1 cellular context compared by ENCODE assay signal in genomic region chr12:53378705-53379388, GRCh38.
TF ChIP-seq lines count a peak whose summit lies in the region.

No MANE protein-coding gene starts in this region.

TF ChIP-seq in K562, 482 proteins besides CTCF, POLR2A, EP300 and RAD21 (continued from another document and continues in another):
- TF ChIP-seq, protein P1, sequence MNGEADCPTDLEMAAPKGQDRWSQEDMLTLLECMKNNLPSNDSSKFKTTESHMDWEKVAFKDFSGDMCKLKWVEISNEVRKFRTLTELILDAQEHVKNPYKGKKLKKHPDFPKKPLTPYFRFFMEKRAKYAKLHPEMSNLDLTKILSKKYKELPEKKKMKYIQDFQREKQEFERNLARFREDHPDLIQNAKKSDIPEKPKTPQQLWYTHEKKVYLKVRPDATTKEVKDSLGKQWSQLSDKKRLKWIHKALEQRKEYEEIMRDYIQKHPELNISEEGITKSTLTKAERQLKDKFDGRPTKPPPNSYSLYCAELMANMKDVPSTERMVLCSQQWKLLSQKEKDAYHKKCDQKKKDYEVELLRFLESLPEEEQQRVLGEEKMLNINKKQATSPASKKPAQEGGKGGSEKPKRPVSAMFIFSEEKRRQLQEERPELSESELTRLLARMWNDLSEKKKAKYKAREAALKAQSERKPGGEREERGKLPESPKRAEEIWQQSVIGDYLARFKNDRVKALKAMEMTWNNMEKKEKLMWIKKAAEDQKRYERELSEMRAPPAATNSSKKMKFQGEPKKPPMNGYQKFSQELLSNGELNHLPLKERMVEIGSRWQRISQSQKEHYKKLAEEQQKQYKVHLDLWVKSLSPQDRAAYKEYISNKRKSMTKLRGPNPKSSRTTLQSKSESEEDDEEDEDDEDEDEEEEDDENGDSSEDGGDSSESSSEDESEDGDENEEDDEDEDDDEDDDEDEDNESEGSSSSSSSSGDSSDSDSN (IDR thresholded peaks at IDR 0.05; ENCODE audit: borderline replicate concordance in 1 of 2, low read depth in 2 of 2, low read length in 2 of 2): 0 out of 4 replicates have a peak, but pooled peaks of 1 of the 2 experiments have one; percentile 12
- no peak for TF ChIP-seq SREBF1 (IDR thresholded peaks at IDR 0.05; ENCODE audit: borderline replicate concordance, low read depth, low read length)
- TF ChIP-seq, protein P2, sequence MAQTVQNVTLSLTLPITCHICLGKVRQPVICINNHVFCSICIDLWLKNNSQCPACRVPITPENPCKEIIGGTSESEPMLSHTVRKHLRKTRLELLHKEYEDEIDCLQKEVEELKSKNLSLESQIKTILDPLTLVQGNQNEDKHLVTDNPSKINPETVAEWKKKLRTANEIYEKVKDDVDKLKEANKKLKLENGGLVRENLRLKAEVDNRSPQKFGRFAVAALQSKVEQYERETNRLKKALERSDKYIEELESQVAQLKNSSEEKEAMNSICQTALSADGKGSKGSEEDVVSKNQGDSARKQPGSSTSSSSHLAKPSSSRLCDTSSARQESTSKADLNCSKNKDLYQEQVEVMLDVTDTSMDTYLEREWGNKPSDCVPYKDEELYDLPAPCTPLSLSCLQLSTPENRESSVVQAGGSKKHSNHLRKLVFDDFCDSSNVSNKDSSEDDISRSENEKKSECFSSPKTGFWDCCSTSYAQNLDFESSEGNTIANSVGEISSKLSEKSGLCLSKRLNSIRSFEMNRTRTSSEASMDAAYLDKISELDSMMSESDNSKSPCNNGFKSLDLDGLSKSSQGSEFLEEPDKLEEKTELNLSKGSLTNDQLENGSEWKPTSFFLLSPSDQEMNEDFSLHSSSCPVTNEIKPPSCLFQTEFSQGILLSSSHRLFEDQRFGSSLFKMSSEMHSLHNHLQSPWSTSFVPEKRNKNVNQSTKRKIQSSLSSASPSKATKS (CRISPR knock-in tag; IDR thresholded peaks at IDR 0.05): no peak
- no peak; the same call in 1 of the 2 replicates for TF ChIP-seq RNF2 (IDR thresholded peaks at IDR 0.05)
- TF ChIP-seq, protein P3, sequence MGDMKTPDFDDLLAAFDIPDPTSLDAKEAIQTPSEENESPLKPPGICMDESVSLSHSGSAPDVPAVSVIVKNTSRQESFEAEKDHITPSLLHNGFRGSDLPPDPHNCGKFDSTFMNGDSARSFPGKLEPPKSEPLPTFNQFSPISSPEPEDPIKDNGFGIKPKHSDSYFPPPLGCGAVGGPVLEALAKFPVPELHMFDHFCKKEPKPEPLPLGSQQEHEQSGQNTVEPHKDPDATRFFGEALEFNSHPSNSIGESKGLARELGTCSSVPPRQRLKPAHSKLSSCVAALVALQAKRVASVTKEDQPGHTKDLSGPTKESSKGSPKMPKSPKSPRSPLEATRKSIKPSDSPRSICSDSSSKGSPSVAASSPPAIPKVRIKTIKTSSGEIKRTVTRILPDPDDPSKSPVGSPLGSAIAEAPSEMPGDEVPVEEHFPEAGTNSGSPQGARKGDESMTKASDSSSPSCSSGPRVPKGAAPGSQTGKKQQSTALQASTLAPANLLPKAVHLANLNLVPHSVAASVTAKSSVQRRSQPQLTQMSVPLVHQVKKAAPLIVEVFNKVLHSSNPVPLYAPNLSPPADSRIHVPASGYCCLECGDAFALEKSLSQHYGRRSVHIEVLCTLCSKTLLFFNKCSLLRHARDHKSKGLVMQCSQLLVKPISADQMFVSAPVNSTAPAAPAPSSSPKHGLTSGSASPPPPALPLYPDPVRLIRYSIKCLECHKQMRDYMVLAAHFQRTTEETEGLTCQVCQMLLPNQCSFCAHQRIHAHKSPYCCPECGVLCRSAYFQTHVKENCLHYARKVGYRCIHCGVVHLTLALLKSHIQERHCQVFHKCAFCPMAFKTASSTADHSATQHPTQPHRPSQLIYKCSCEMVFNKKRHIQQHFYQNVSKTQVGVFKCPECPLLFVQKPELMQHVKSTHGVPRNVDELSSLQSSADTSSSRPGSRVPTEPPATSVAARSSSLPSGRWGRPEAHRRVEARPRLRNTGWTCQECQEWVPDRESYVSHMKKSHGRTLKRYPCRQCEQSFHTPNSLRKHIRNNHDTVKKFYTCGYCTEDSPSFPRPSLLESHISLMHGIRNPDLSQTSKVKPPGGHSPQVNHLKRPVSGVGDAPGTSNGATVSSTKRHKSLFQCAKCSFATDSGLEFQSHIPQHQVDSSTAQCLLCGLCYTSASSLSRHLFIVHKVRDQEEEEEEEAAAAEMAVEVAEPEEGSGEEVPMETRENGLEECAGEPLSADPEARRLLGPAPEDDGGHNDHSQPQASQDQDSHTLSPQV (IDR thresholded peaks at IDR 0.05): peak; percentile 92
- 0 out of 4 replicates have a peak, but pooled peaks of 1 of the 2 experiments have one; percentile 17 for TF ChIP-seq NONO (IDR thresholded peaks at IDR 0.05; ENCODE audit: low read depth in 2 of 2, low read length in 1 of 2)
- no peak for TF ChIP-seq NR2C2 (CRISPR knock-in tag; IDR thresholded peaks at IDR 0.05)
- peak; percentile 54; the same call in 1 of the 2 replicates for TF ChIP-seq NR2C2 (tag; IDR thresholded peaks at IDR 0.05)
- peak; percentile 61 for TF ChIP-seq SMARCA4 (IDR thresholded peaks at IDR 0.05)
- TF ChIP-seq ZNF766 (CRISPR knock-in tag; conservative IDR thresholded peaks at IDR 0.05): peak; percentile 41; the same call in 1 of the 2 replicates
- TF ChIP-seq ZBTB17 (CRISPR knock-in tag; IDR thresholded peaks at IDR 0.05): peak; percentile 79; the same call in 1 of the 2 replicates
- TF ChIP-seq DDX20 (tag; IDR thresholded peaks at IDR 0.05; ENCODE audit: low read depth): peak; percentile 57; the same call in 1 of the 2 replicates
- 0 out of 2 replicates have a peak, but pooled peaks have one; percentile 17 for TF ChIP-seq BACH1 (tag; IDR thresholded peaks at IDR 0.05)
- TF ChIP-seq KLF10 (CRISPR knock-in tag; IDR thresholded peaks at IDR 0.05): no peak
- TF ChIP-seq JUN (IDR thresholded peaks at IDR 0.05; ENCODE audit: borderline replicate concordance, low read depth, low read length): no peak
- TF ChIP-seq JUN (CRISPR knock-in tag; IDR thresholded peaks at IDR 0.05; ENCODE audit: borderline replicate concordance): no peak
- peak; percentile 73; the same call in 1 of the 2 replicates for TF ChIP-seq ZBTB9 (CRISPR knock-in tag; IDR thresholded peaks at IDR 0.05)
- peak; percentile 57; the same call in 1 of the 2 replicates for TF ChIP-seq KLF6 (CRISPR knock-in tag; IDR thresholded peaks at IDR 0.05; ENCODE audit: borderline replicate concordance)
- 0 out of 2 replicates have a peak, but pooled peaks have one; percentile 7 for TF ChIP-seq TCF3 (CRISPR knock-in tag; IDR thresholded peaks at IDR 0.05)
- TF ChIP-seq, protein P4, sequence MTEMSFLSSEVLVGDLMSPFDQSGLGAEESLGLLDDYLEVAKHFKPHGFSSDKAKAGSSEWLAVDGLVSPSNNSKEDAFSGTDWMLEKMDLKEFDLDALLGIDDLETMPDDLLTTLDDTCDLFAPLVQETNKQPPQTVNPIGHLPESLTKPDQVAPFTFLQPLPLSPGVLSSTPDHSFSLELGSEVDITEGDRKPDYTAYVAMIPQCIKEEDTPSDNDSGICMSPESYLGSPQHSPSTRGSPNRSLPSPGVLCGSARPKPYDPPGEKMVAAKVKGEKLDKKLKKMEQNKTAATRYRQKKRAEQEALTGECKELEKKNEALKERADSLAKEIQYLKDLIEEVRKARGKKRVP (CRISPR knock-in tag; IDR thresholded peaks at IDR 0.05): peak; percentile 29; the same call in 1 of the 2 replicates
- no peak for TF ChIP-seq SNAPC5 (CRISPR knock-in tag; IDR thresholded peaks at IDR 0.05)
- no peak for TF ChIP-seq ZNF146 (CRISPR knock-in tag; IDR thresholded peaks at IDR 0.05; ENCODE audit: unreplicated experiment)
- TF ChIP-seq ZNF57 (CRISPR knock-in tag; IDR thresholded peaks at IDR 0.05): no peak
- peak; percentile 52 for TF ChIP-seq RBBP5 (IDR thresholded peaks at IDR 0.05; ENCODE audit: borderline replicate concordance, insufficient read depth, low read length, poor library complexity, severe bottlenecking)
- TF ChIP-seq ZNF644 (tag; IDR thresholded peaks at IDR 0.05; ENCODE audit: low read depth): 0 out of 2 replicates have a peak, but pooled peaks have one; percentile 66
- TF ChIP-seq, protein P5, sequence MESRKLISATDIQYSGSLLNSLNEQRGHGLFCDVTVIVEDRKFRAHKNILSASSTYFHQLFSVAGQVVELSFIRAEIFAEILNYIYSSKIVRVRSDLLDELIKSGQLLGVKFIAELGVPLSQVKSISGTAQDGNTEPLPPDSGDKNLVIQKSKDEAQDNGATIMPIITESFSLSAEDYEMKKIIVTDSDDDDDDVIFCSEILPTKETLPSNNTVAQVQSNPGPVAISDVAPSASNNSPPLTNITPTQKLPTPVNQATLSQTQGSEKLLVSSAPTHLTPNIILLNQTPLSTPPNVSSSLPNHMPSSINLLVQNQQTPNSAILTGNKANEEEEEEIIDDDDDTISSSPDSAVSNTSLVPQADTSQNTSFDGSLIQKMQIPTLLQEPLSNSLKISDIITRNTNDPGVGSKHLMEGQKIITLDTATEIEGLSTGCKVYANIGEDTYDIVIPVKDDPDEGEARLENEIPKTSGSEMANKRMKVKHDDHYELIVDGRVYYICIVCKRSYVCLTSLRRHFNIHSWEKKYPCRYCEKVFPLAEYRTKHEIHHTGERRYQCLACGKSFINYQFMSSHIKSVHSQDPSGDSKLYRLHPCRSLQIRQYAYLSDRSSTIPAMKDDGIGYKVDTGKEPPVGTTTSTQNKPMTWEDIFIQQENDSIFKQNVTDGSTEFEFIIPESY (CRISPR knock-in tag; IDR thresholded peaks at IDR 0.05): peak; percentile 62
- TF ChIP-seq AFF1 (IDR thresholded peaks at IDR 0.05; ENCODE audit: low read depth in 1 of 2, partially characterized antibody in 2 of 2): peak in 1 of 2 experiments; percentile 40
- no peak; the same call in 1 of the 2 replicates for TF ChIP-seq ZKSCAN8 (CRISPR knock-in tag; IDR thresholded peaks at IDR 0.05)
- TF ChIP-seq NBN (IDR thresholded peaks at IDR 0.05; ENCODE audit: low read depth): 0 out of 2 replicates have a peak, but pooled peaks have one; percentile 26
- no peak for TF ChIP-seq NR4A1 (CRISPR knock-in tag; IDR thresholded peaks at IDR 0.05)
- peak; percentile 89 for TF ChIP-seq NR4A1 (tag; IDR thresholded peaks at IDR 0.05)
- TF ChIP-seq ARNT (IDR thresholded peaks at IDR 0.05): 0 out of 4 replicates have a peak, but pooled peaks of 1 of the 2 experiments have one; percentile 39
- peak; percentile 90 for TF ChIP-seq SUPT5H (IDR thresholded peaks at IDR 0.05)
- TF ChIP-seq, protein P6, sequence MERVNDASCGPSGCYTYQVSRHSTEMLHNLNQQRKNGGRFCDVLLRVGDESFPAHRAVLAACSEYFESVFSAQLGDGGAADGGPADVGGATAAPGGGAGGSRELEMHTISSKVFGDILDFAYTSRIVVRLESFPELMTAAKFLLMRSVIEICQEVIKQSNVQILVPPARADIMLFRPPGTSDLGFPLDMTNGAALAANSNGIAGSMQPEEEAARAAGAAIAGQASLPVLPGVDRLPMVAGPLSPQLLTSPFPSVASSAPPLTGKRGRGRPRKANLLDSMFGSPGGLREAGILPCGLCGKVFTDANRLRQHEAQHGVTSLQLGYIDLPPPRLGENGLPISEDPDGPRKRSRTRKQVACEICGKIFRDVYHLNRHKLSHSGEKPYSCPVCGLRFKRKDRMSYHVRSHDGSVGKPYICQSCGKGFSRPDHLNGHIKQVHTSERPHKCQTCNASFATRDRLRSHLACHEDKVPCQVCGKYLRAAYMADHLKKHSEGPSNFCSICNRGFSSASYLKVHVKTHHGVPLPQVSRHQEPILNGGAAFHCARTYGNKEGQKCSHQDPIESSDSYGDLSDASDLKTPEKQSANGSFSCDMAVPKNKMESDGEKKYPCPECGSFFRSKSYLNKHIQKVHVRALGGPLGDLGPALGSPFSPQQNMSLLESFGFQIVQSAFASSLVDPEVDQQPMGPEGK (CRISPR knock-in tag; IDR thresholded peaks at IDR 0.05; ENCODE audit: borderline replicate concordance): peak; percentile 68; the same call in 1 of the 2 replicates
- peak; percentile 30; the same call in 1 of the 2 replicates for TF ChIP-seq STAT5B (CRISPR knock-in tag; IDR thresholded peaks at IDR 0.05)
